Comparison of ENCODE assay signal across 8 cellular contexts in genomic region chr17:42578282-42578869, GRCh38. TPM values are rescaled to one million over a fixed set of nuclear protein-coding genes. Genes with fewer than 3 reads are reported as not detected.
DNase-seq lines count a peak whose midpoint lies in the region; ATAC-seq and TF ChIP-seq lines count a peak whose summit lies in the region.

No MANE protein-coding gene starts in this region.

- H3K4me3 ChIP-seq in AG04450 (ENCODE audit: low read depth, low read length) = peak overlapping the region; percentile 90

- CTCF ChIA-PET in AG04450 (lab: Charles Lee) = interaction anchor here (0.5 to 2.7 kb wide), 41 partner anchors 9 to 614 kb away, joined by 3 to 30 read pairs (median 4); partner anchors contain the start of genes CCR10, COASY, PLEKHH3 and VPS25

- POLR2A ChIA-PET in AG04450 (lab: Yijun Ruan, JAX) = interaction anchor here (0.5 to 2.4 kb wide), 11 partner anchors 11 to 246 kb away, joined by 3 to 7 read pairs (median 3); partner anchors contain the start of genes BECN1, PLEKHH3 and VPS25

- no peak for DNase-seq in AG04450 (ENCODE audit: low read depth, low spot score)
- DNase-seq in NCI-H446 (lab: John Stamatoyannopoulos, UW) = peak; percentile 71 to 76
- peak; percentile 54 for DNase-seq in activated CD4-positive, alpha-beta T cell treated with anti-CD3 and anti-CD28 coated beads for 1 hour
- peak; percentile 69 for DNase-seq in dedifferentiated amniotic fluid mesenchymal stem cell (ENCODE audit: extremely low spot score)
- DNase-seq in stimulated activated CD4-positive, alpha-beta T cell treated with anti-CD3 and anti-CD28 coated beads, Interleukin-2, amount 100 ng/mL, for 24 hours = peak; percentile 82 to 83

- H3K27ac ChIP-seq in AG04450 (ENCODE audit: low read depth, low read length) = peak overlapping the region; percentile 2
- H3K27ac ChIP-seq in layer of hippocampus (ENCODE audit: low read depth, low read length) = peak overlapping the region; percentile 84

- ATAC-seq in GM18907 (IDR thresholded peaks at IDR 0.05; ENCODE audit: unreplicated experiment) (peak; percentile 62), HG03378 (IDR thresholded peaks at IDR 0.05; ENCODE audit: unreplicated experiment) (peak; percentile 43)

- no peaks in the 10 kb centered on the region for H3K27me3 ChIP-seq in AG04450 (ENCODE audit: control insufficient read depth, insufficient read depth, low read length)
- no peaks in the 10 kb centered on the region for H3K27me3 ChIP-seq in layer of hippocampus (ENCODE audit: control insufficient read depth, insufficient read depth, low read length)

- no peaks in the 10 kb centered on the region for H3K9me3 ChIP-seq in AG04450 (ENCODE audit: control insufficient read depth, insufficient read depth, low read length)

- peak; percentile 84 for TF ChIP-seq CTCF in AG04450 (IDR thresholded peaks at IDR 0.05; ENCODE audit: low read depth, low read length)

RNA-seq across cellular contexts. Expression of gene PSMC3IP, which starts 0.8 kb away (rescaled TPM):
- polyA plus RNA-seq in AG04450 (2011; rRNA removed) = 3.0 and 5.1 TPM in 2 replicates
- 2.2 and 5.3 TPM in 2 replicates for polyA minus RNA-seq in AG04450 (2011; rRNA and poly(A)+ RNA removed)

RNA-seq across cellular contexts. Expression of gene MLX, which starts 11.5 kb away (rescaled TPM):
- polyA plus RNA-seq in AG04450 (2011; rRNA removed) = 35.4 and 38.2 TPM in 2 replicates
- 39.0 and 39.7 TPM in 2 replicates for polyA minus RNA-seq in AG04450 (2011; rRNA and poly(A)+ RNA removed)

RNA-seq across cellular contexts. Expression of gene COASY, which starts 16.4 kb away (rescaled TPM):
- polyA plus RNA-seq in AG04450 (2011; rRNA removed) = 29.4 and 36.8 TPM in 2 replicates
- 31.4 and 32.0 TPM in 2 replicates for polyA minus RNA-seq in AG04450 (2011; rRNA and poly(A)+ RNA removed)

RNA-seq across cellular contexts. Expression of gene HSD17B1, which starts 25.7 kb away (rescaled TPM):
- 0.87 and 1.4 TPM in 2 replicates for polyA plus RNA-seq in AG04450 (2011; rRNA removed)
- polyA minus RNA-seq in AG04450 (2011; rRNA and poly(A)+ RNA removed) = 0.41 and 0.48 TPM in 2 replicates

RNA-seq across cellular contexts. Expression of gene RETREG3, which starts 30.8 kb away (rescaled TPM):
- 27.5 and 32.7 TPM in 2 replicates for polyA plus RNA-seq in AG04450 (2011; rRNA removed)
- 80.1 and 111 TPM in 2 replicates for polyA minus RNA-seq in AG04450 (2011; rRNA and poly(A)+ RNA removed)
